Comparison of ENCODE assay signal across 2 cellular contexts in genomic region chr5:159091051-159091450, GRCh38.
TF ChIP-seq lines count a peak whose summit lies in the region.

No MANE protein-coding gene starts in this region.

TF ChIP-seq in K562, 482 proteins besides CTCF, POLR2A, EP300 and RAD21 (continued from another document):
- TF ChIP-seq ZNF280A (IDR thresholded peaks at IDR 0.05; ENCODE audit: low read depth, partially characterized antibody) (no peak), NCOR1 (IDR thresholded peaks at IDR 0.05) (no peak), RBM22 (IDR thresholded peaks at IDR 0.05; ENCODE audit: low read depth, low read length, poor library complexity, severe bottlenecking) (no peak), MIER1 (IDR thresholded peaks at IDR 0.05; ENCODE audit: low read depth) (no peak), ZNF561 (CRISPR knock-in tag; conservative IDR thresholded peaks at IDR 0.05) (no peak), EWSR1 (IDR thresholded peaks at IDR 0.05; ENCODE audit: borderline replicate concordance, low read depth, partially characterized antibody) (no peak), ATF6 (CRISPR knock-in tag; IDR thresholded peaks at IDR 0.05) (no peak), ZNF134 (CRISPR knock-in tag; conservative IDR thresholded peaks at IDR 0.05) (no peak), NEUROD1 (IDR thresholded peaks at IDR 0.05; ENCODE audit: borderline replicate concordance, low read depth, low read length, partially characterized antibody) (no peak), ZNF655 (CRISPR knock-in tag; IDR thresholded peaks at IDR 0.05) (no peak), CREB3L1 (IDR thresholded peaks at IDR 0.05; ENCODE audit: borderline replicate concordance, low read depth) (no peak), PYGO2 (tag; IDR thresholded peaks at IDR 0.05) (no peak), XRCC3 (IDR thresholded peaks at IDR 0.05) (no peak), PCBP2 (IDR thresholded peaks at IDR 0.05; ENCODE audit: low read depth, low read length, poor library complexity, severe bottlenecking) (no peak), BRF2 (IDR thresholded peaks at IDR 0.05; ENCODE audit: borderline replicate concordance, insufficient read depth, insufficient read length) (no peak)

TF ChIP-seq in WTC11, 78 proteins besides CTCF, POLR2A, EP300 and RAD21:
- TF ChIP-seq USF2 (CRISPR knock-in tag; IDR thresholded peaks at IDR 0.05) (no peak), ESRRA (CRISPR knock-in tag; IDR thresholded peaks at IDR 0.05; ENCODE audit: borderline replicate concordance) (no peak), RELA (CRISPR knock-in tag; IDR thresholded peaks at IDR 0.05; ENCODE audit: borderline replicate concordance) (no peak), NFE2L1 (CRISPR knock-in tag; IDR thresholded peaks at IDR 0.05) (no peak), TCF7 (CRISPR knock-in tag; IDR thresholded peaks at IDR 0.05; ENCODE audit: low read depth) (no peak), ZNF423 (CRISPR knock-in tag; IDR thresholded peaks at IDR 0.05) (no peak), ARID4B (CRISPR knock-in tag; IDR thresholded peaks at IDR 0.05; ENCODE audit: borderline replicate concordance) (no peak), HMGXB4 (CRISPR knock-in tag; IDR thresholded peaks at IDR 0.05) (no peak), HMGA2 (CRISPR knock-in tag; IDR thresholded peaks at IDR 0.05) (no peak), ATF3 (CRISPR knock-in tag; conservative IDR thresholded peaks at IDR 0.05) (no peak), E2F4 (CRISPR knock-in tag; IDR thresholded peaks at IDR 0.05; ENCODE audit: borderline replicate concordance, low read depth) (no peak), ERG (CRISPR knock-in tag; IDR thresholded peaks at IDR 0.05) (no peak), ZNF512 (CRISPR knock-in tag; IDR thresholded peaks at IDR 0.05; ENCODE audit: borderline replicate concordance) (no peak)
TF ChIP-seq in WTC11: peak in this region for 0.
